Comparison of ENCODE assay signal across 10 cellular contexts in genomic region chr3:135736740-135737139, GRCh38.
DNase-seq lines count a peak whose midpoint lies in the region; ATAC-seq and TF ChIP-seq lines count a peak whose summit lies in the region.
"Had no signal": no experiment of that assay in that cellular context is flagged by ENCODE, and none has a peak within 500 bp of the region (broad histone marks: within the 10 kb centered on the region; RNA-seq: fewer than 3 reads in every experiment).

No MANE protein-coding gene starts in this region.

- H3K4me3 ChIP-seq in NB4 (ENCODE audit: low read depth, low read length) (no peak overlapping the region), epithelial cell of esophagus (ENCODE audit: low read length) (no peak overlapping the region)

- TF ChIP-seq POLR2A in NB4 (IDR thresholded peaks at IDR 0.05; ENCODE audit: extremely low read depth, insufficient read length), result no peak

- no peak overlapping the region for H3K27ac ChIP-seq in 22Rv1

- ATAC-seq in GM21423 (IDR thresholded peaks at IDR 0.05; ENCODE audit: unreplicated experiment) (no peak), GM19455 (IDR thresholded peaks at IDR 0.05; ENCODE audit: unreplicated experiment) (no peak)

- DNase-seq in EH (ENCODE audit: low read depth), result peak; percentile 44
- DNase-seq in NB4 (ENCODE audit: low read depth), result peak; percentile 45
- peak; percentile 30 for DNase-seq in epithelial cell of esophagus (ENCODE audit: low read depth)
- no peak for DNase-seq in dedifferentiated amniotic fluid mesenchymal stem cell (ENCODE audit: extremely low spot score)
- no peak for DNase-seq in stimulated activated CD4-positive, alpha-beta T cell treated with anti-CD3 and anti-CD28 coated beads, Interleukin-2, amount 100 ng/mL, for 24 hours
- DNase-seq: activated gamma-delta T cell treated with Interleukin-2 at 50 U/mL for 16 hours, naive B cell had no signal

- peak; percentile 67 for TF ChIP-seq CTCF in 22Rv1 (IDR thresholded peaks at IDR 0.05)
- peak; percentile 51 for TF ChIP-seq CTCF in NB4 (IDR thresholded peaks at IDR 0.05; ENCODE audit: low read depth, low read length)
- TF ChIP-seq CTCF in epithelial cell of esophagus (IDR thresholded peaks at IDR 0.05; ENCODE audit: insufficient read depth, low read depth, low read length, missing control alignments), result no peak

Comparison
In these comparisons a context has a peak if more than half of its experiments do, and no peak if none do; other contexts are left out.
1. DNase-seq: peak in EH (single experiment), NB4 (single experiment) and epithelial cell of esophagus (single experiment); none in dedifferentiated amniotic fluid mesenchymal stem cell (single experiment) and stimulated activated CD4-positive, alpha-beta T cell treated with anti-CD3 and anti-CD28 coated beads, Interleukin-2, amount 100 ng/mL, for 24 hours (0 of 2).